Comparison of ENCODE assay signal across 8 cellular contexts in genomic region chr22:20531404-20532181, GRCh38. TPM values are rescaled to one million over a fixed set of nuclear protein-coding genes. Genes with fewer than 3 reads are reported as not detected.
DNase-seq lines count a peak whose midpoint lies in the region; ATAC-seq lines count a peak whose summit lies in the region.

No MANE protein-coding gene starts in this region.

- peaks cover 42 to 45% (median 45%) of the 10 kb centered on the region in 3 donors for H3K4me1 ChIP-seq in skeletal muscle tissue (ENCODE audit: control insufficient read depth in 3 of 3, insufficient read depth in 3 of 3, low read length in 3 of 3)

- peak overlapping the region; percentile 63 to 82 (median 77) for H3K9ac ChIP-seq in skeletal muscle tissue (ENCODE audit: low read depth in 1 of 3, low read length in 3 of 3)

- H3K27me3 Mint-ChIP-seq in activated naive CD8-positive, alpha-beta T cell = no peaks in the 10 kb centered on the region
- H3K27me3 Mint-ChIP-seq in activated naive CD8-positive, alpha-beta T cell treated with anti-CD3 and anti-CD28 coated beads, Interleukin-2, amount 50 U/mL, for 24 hours = no peaks in the 10 kb centered on the region

- no peaks in the 10 kb centered on the region for H3K27me3 ChIP-seq in skeletal muscle tissue (ENCODE audit: control insufficient read depth in 3 of 3, insufficient read depth in 3 of 3, low read length in 3 of 3)

- H3K4me3 ChIP-seq in skeletal muscle tissue (ENCODE audit: low read length in 3 of 3) = peak overlapping the region in 2 of 3 donors; percentile 51 to 60

- peak overlapping the region; percentile 78 for H3K27ac ChIP-seq in skeletal muscle tissue (ENCODE audit: low read depth, low read length)

- H3K9me3 Mint-ChIP-seq in activated naive CD8-positive, alpha-beta T cell (ENCODE audit: low read depth) = no peaks in the 10 kb centered on the region
- no peaks in the 10 kb centered on the region for H3K9me3 Mint-ChIP-seq in activated naive CD8-positive, alpha-beta T cell treated with anti-CD3 and anti-CD28 coated beads, Interleukin-2, amount 50 U/mL, for 24 hours

- no peaks in the 10 kb centered on the region for H3K9me3 ChIP-seq in skeletal muscle tissue (ENCODE audit: control insufficient read depth in 3 of 3, low read length in 3 of 3)

- no peak for DNase-seq in activated naive CD8-positive, alpha-beta T cell treated with anti-CD3 and anti-CD28 coated beads, Interleukin-2, amount 50 U/mL, for 24 hours
- DNase-seq in amygdala (lab: John Stamatoyannopoulos, UW) = peak in 35 of 56 donors; percentile 18 to 75 (median 45)
- peak; percentile 42 to 45 for DNase-seq in hippocampal formation (lab: John Stamatoyannopoulos, UW)
- DNase-seq in GM19238 (ENCODE audit: insufficient read length, low spot score) = no peak

- no peak for ATAC-seq in activated naive CD8-positive, alpha-beta T cell treated with anti-CD3 and anti-CD28 coated beads, Interleukin-2, amount 50 U/mL, for 24 hours
- ATAC-seq in GM21619 (IDR thresholded peaks at IDR 0.05; ENCODE audit: unreplicated experiment) = no peak
- ATAC-seq in GM19463 (IDR thresholded peaks at IDR 0.05; ENCODE audit: unreplicated experiment) = no peak

- H3K36me3 Mint-ChIP-seq in activated naive CD8-positive, alpha-beta T cell = peaks cover 4% of the 10 kb centered on the region
- H3K36me3 Mint-ChIP-seq in activated naive CD8-positive, alpha-beta T cell treated with anti-CD3 and anti-CD28 coated beads, Interleukin-2, amount 50 U/mL, for 24 hours (ENCODE audit: low read depth) = peaks cover 30% of the 10 kb centered on the region

- H3K4me3 Mint-ChIP-seq in activated naive CD8-positive, alpha-beta T cell = peak overlapping the region; percentile 65
- H3K4me3 Mint-ChIP-seq in activated naive CD8-positive, alpha-beta T cell treated with anti-CD3 and anti-CD28 coated beads, Interleukin-2, amount 50 U/mL, for 24 hours = no peak overlapping the region

- peak overlapping the region; percentile 58 for H3K27ac Mint-ChIP-seq in activated naive CD8-positive, alpha-beta T cell
- no peak overlapping the region for H3K27ac Mint-ChIP-seq in activated naive CD8-positive, alpha-beta T cell treated with anti-CD3 and anti-CD28 coated beads, Interleukin-2, amount 50 U/mL, for 24 hours

- peaks cover 71% of the 10 kb centered on the region for H3K4me1 Mint-ChIP-seq in activated naive CD8-positive, alpha-beta T cell (ENCODE audit: low read depth)
- peaks cover 55% of the 10 kb centered on the region for H3K4me1 Mint-ChIP-seq in activated naive CD8-positive, alpha-beta T cell treated with anti-CD3 and anti-CD28 coated beads, Interleukin-2, amount 50 U/mL, for 24 hours

- H3K36me3 ChIP-seq in skeletal muscle tissue (ENCODE audit: control insufficient read depth in 3 of 3, insufficient read depth in 3 of 3, low read length in 3 of 3) = peaks cover 8 to 16% (median 12%) of the 10 kb centered on the region in 3 donors

RNA-seq across cellular contexts. Expression of gene MED15, which starts 24.2 kb away (rescaled TPM):
- total RNA-seq in skeletal muscle tissue = 16.7 TPM

RNA-seq across cellular contexts. Expression of gene KLHL22, which starts 36.0 kb away (rescaled TPM):
- 35.5 TPM for total RNA-seq in skeletal muscle tissue

Comparison
In these comparisons a context has a peak if more than half of its experiments do, and no peak if none do; other contexts are left out.
1. DNase-seq: peak in amygdala (35 of 56) and hippocampal formation (2 of 2); none in activated naive CD8-positive, alpha-beta T cell treated with anti-CD3 and anti-CD28 coated beads, Interleukin-2, amount 50 U/mL, for 24 hours (single experiment) and GM19238 (single experiment).